ENCODE assay signal across 14 cellular contexts in the genomic region with DNA sequence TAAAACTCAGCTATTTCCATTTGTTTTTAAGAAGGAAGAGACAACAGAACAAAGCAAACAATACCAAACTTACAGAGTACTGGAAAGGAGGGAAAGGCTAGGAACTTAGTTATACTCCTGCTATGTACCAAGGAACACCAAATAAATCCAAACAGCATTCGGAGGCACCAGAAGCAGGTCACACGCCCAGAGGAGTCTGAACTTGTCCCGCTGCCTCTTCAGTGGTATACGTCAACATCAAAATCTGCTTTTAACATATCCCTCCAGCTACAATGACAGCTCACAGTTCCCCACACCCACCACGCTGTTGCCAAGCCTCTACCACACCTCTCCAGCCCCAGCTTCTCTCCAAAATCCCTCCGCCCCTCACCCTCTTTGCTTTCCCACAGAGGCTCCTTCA.
"Had no signal": no experiment of that assay in that cellular context is flagged by ENCODE, and none has a peak within 500 bp of the region (broad histone marks: within the 10 kb centered on the region; RNA-seq: fewer than 3 reads in every experiment).

No MANE protein-coding gene starts in this region.

- ATAC-seq: activated T-helper 17 cell treated with anti-CD3 and anti-CD28 coated beads, Interleukin-2, amount 50 U/mL, for 72 hours; pancreas; stimulated activated memory B cell treated with anti-CD40 and anti-IgM and Interleukin-4, amounts not matched to agents 10 μg/mL and 1 μg/mL and 100 μg/mL, for 72 hours; WTC11 had no signal

- H3K4me3 Mint-ChIP-seq: activated naive CD4-positive, alpha-beta T cell treated with anti-CD3 and anti-CD28 coated beads, Interleukin-2, amount 10 ng/mL, durations not matched to agents 7 days and 5 days; activated T-helper 17 cell treated with anti-CD3 and anti-CD28 coated beads, Interleukin-2, amount 50 U/mL, for 72 hours; brain; neural progenitor cell; stimulated activated memory B cell treated with anti-CD40 and anti-IgM and Interleukin-4, amounts not matched to agents 10 μg/mL and 1 μg/mL and 100 μg/mL, for 72 hours; T-helper 1 cell treated with Interleukin-12 subunit alpha and Interleukin-12 subunit beta and Interleukin-4 antibody, amounts not matched to agents 30 μg/mL and 1 μg/mL, for 36 hours; WTC11 had no signal

- H3K27ac Mint-ChIP-seq: activated naive CD4-positive, alpha-beta T cell treated with anti-CD3 and anti-CD28 coated beads, Interleukin-2, amount 10 ng/mL, durations not matched to agents 7 days and 5 days; activated T-helper 17 cell treated with anti-CD3 and anti-CD28 coated beads, Interleukin-2, amount 50 U/mL, for 72 hours; neural progenitor cell; stimulated activated memory B cell treated with anti-CD40 and anti-IgM and Interleukin-4, amounts not matched to agents 10 μg/mL and 1 μg/mL and 100 μg/mL, for 72 hours; T-helper 1 cell treated with Interleukin-12 subunit alpha and Interleukin-12 subunit beta and Interleukin-4 antibody, amounts not matched to agents 30 μg/mL and 1 μg/mL, for 36 hours; WTC11 had no signal

- H3K27ac ChIP-seq: adrenal gland, neural progenitor cell, pancreas, tibial nerve had no signal

- H3K4me1 ChIP-seq: adrenal gland, tibial nerve had no signal

- H3K4me3 ChIP-seq: adrenal gland, neural progenitor cell, pancreas, tibial nerve had no signal

- H3K9me3 Mint-ChIP-seq: activated naive CD4-positive, alpha-beta T cell treated with anti-CD3 and anti-CD28 coated beads, Interleukin-2, amount 10 ng/mL, durations not matched to agents 7 days and 5 days; activated T-helper 17 cell treated with anti-CD3 and anti-CD28 coated beads, Interleukin-2, amount 50 U/mL, for 72 hours; brain; neural progenitor cell; stimulated activated memory B cell treated with anti-CD40 and anti-IgM and Interleukin-4, amounts not matched to agents 10 μg/mL and 1 μg/mL and 100 μg/mL, for 72 hours; T-helper 1 cell treated with Interleukin-12 subunit alpha and Interleukin-12 subunit beta and Interleukin-4 antibody, amounts not matched to agents 30 μg/mL and 1 μg/mL, for 36 hours had no signal

- H3K4me1 Mint-ChIP-seq: activated naive CD4-positive, alpha-beta T cell treated with anti-CD3 and anti-CD28 coated beads, Interleukin-2, amount 10 ng/mL, durations not matched to agents 7 days and 5 days; activated T-helper 17 cell treated with anti-CD3 and anti-CD28 coated beads, Interleukin-2, amount 50 U/mL, for 72 hours; stimulated activated memory B cell treated with anti-CD40 and anti-IgM and Interleukin-4, amounts not matched to agents 10 μg/mL and 1 μg/mL and 100 μg/mL, for 72 hours had no signal

- H3K27me3 Mint-ChIP-seq: activated T-helper 17 cell treated with anti-CD3 and anti-CD28 coated beads, Interleukin-2, amount 50 U/mL, for 72 hours; brain; stimulated activated memory B cell treated with anti-CD40 and anti-IgM and Interleukin-4, amounts not matched to agents 10 μg/mL and 1 μg/mL and 100 μg/mL, for 72 hours had no signal

- H3K36me3 Mint-ChIP-seq: activated naive CD4-positive, alpha-beta T cell treated with anti-CD3 and anti-CD28 coated beads, Interleukin-2, amount 10 ng/mL, durations not matched to agents 7 days and 5 days; brain; neural progenitor cell; stimulated activated memory B cell treated with anti-CD40 and anti-IgM and Interleukin-4, amounts not matched to agents 10 μg/mL and 1 μg/mL and 100 μg/mL, for 72 hours; WTC11 had no signal

- H3K9me3 ChIP-seq: adrenal gland, pancreas, tibial nerve had no signal

- H3K27me3 ChIP-seq: adrenal gland, neural progenitor cell, pancreas, tibial nerve had no signal

- H3K36me3 ChIP-seq: adrenal gland, neural progenitor cell, pancreas, tibial nerve had no signal

- DNase-seq: activated CD4-positive, alpha-beta T cell treated with anti-CD3 and anti-CD28 coated beads for 48 hours; activated naive CD4-positive, alpha-beta T cell treated with anti-CD3 and anti-CD28 coated beads, Interleukin-2, amount 10 ng/mL, durations not matched to agents 7 days and 5 days; adrenal gland; kidney; pancreas; retina; small intestine had no signal
